Comparison of ENCODE assay signal across 27 cellular contexts in the genomic region with DNA sequence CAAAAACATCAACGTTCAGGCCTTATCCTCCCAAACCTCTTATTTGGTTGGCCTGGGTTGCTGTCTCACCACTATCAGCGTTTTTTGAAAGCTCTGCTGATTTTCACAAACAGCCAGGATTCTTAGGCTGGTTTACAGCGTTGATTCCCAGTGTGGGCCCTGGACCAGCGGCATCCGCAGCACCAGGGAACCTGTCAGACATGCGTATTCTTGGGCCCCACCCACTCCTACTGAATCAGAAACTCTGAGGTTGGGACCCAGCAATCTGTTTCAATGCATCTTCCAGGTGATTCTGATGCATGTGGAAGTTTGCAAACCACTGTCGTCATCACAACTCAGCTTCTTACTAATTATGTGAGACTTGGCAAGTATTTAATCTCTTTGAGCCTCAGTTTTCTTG.
"Had no signal": no experiment of that assay in that cellular context is flagged by ENCODE, and none has a peak within 500 bp of the region (broad histone marks: within the 10 kb centered on the region; RNA-seq: fewer than 3 reads in every experiment).

No MANE protein-coding gene starts in this region.

- H3K27me3 Mint-ChIP-seq: activated CD4-positive, alpha-beta T cell treated with anti-CD3 and anti-CD28 coated beads for 36 hours; activated CD8-positive, alpha-beta T cell treated with anti-CD3 and anti-CD28 coated beads for 36 hours; activated naive CD4-positive, alpha-beta T cell treated with anti-CD3 and anti-CD28 coated beads, Interleukin-2, amount 50 U/mL, for 24 hours; activated naive CD8-positive, alpha-beta T cell treated with anti-CD3 and anti-CD28 coated beads for 36 hours had no signal

- H3K9me3 Mint-ChIP-seq: activated CD8-positive, alpha-beta T cell treated with anti-CD3 and anti-CD28 coated beads for 36 hours; activated naive CD4-positive, alpha-beta T cell treated with anti-CD3 and anti-CD28 coated beads for 36 hours; activated naive CD4-positive, alpha-beta T cell treated with anti-CD3 and anti-CD28 coated beads, Interleukin-2, amount 50 U/mL, for 24 hours; activated naive CD8-positive, alpha-beta T cell treated with anti-CD3 and anti-CD28 coated beads for 36 hours; activated naive CD8-positive, alpha-beta T cell treated with anti-CD3 and anti-CD28 coated beads, Interleukin-2, amount 50 U/mL, for 24 hours; activated T-helper 1 cell treated with anti-CD3 and anti-CD28 coated beads, Interleukin-12 subunit alpha, Interleukin-12 subunit beta, Interleukin-2, Interleukin-4 antibody, amounts not matched to agents 30 ng/mL and 10 ng/mL and 1 ng/mL, durations not matched to agents 14 hours and 24 hours and 36 hours; activated T-helper 2 cell treated with anti-CD3 and anti-CD28 coated beads, Interferon-gamma antibody, Interleukin-2, Interleukin-4, amounts not matched to agents 10 μg/mL and 5 μg/mL and 100 μg/mL, durations not matched to agents 14 hours and 24 hours and 36 hours had no signal

- DNase-seq: activated CD4-positive, alpha-beta T cell treated with anti-CD3 and anti-CD28 coated beads for 36 hours; activated CD4-positive, alpha-beta T cell treated with anti-CD3 and anti-CD28 coated beads, Interleukin-2, amount 50 U/mL, for 1 hour; activated CD4-positive, alpha-beta T cell treated with anti-CD3 and anti-CD28 coated beads, Interleukin-2, amount 50 U/mL, for 48 hours; activated CD4-positive, CD25-positive, alpha-beta regulatory T cell; activated CD4-positive, CD25-positive, alpha-beta regulatory T cell treated with anti-CD3 and anti-CD28 coated beads, Interleukin-2, amount 50 U/mL, for 72 hours; activated CD8-positive, alpha-beta memory T cell treated with anti-CD3 and anti-CD28 coated beads for 24 hours; activated CD8-positive, alpha-beta T cell treated with anti-CD3 and anti-CD28 coated beads for 36 hours; activated effector memory CD4-positive, alpha-beta T cell treated with anti-CD3 and anti-CD28 coated beads, Interleukin-2, amount 50 U/mL, for 16 hours; activated naive CD4-positive, alpha-beta T cell treated with anti-CD3 and anti-CD28 coated beads for 36 hours; activated naive CD8-positive, alpha-beta T cell treated with anti-CD3 and anti-CD28 coated beads for 36 hours; activated naive CD8-positive, alpha-beta T cell treated with anti-CD3 and anti-CD28 coated beads, Interleukin-2, amount 50 U/mL, for 24 hours; activated T-cell treated with anti-CD3 and anti-CD28 coated beads, Interleukin-2, amount 50 U/mL, for 1 hour; activated T-cell treated with anti-CD3 and anti-CD28 coated beads, Interleukin-2, amount 50 U/mL, for 48 hours; adrenal gland; amygdala; aorta; body of pancreas; cerebellar nuclear complex; colonic mucosa; effector CD8-positive, alpha-beta T cell; foreskin fibroblast; heart left ventricle; T-helper 2 cell had no signal

- H3K36me3 Mint-ChIP-seq: activated naive CD4-positive, alpha-beta T cell treated with anti-CD3 and anti-CD28 coated beads, Interleukin-2, amount 50 U/mL, for 24 hours; activated naive CD8-positive, alpha-beta T cell treated with anti-CD3 and anti-CD28 coated beads for 36 hours had no signal

- ATAC-seq: activated CD4-positive, alpha-beta T cell treated with anti-CD3 and anti-CD28 coated beads for 36 hours; activated CD8-positive, alpha-beta T cell treated with anti-CD3 and anti-CD28 coated beads for 36 hours; activated naive CD8-positive, alpha-beta T cell treated with anti-CD3 and anti-CD28 coated beads, Interleukin-2, amount 50 U/mL, for 24 hours; body of pancreas; esophagus mucosa had no signal

- H3K4me3 Mint-ChIP-seq: activated CD4-positive, alpha-beta T cell treated with anti-CD3 and anti-CD28 coated beads for 36 hours; activated CD8-positive, alpha-beta T cell treated with anti-CD3 and anti-CD28 coated beads for 36 hours; activated naive CD4-positive, alpha-beta T cell treated with anti-CD3 and anti-CD28 coated beads for 36 hours; activated naive CD4-positive, alpha-beta T cell treated with anti-CD3 and anti-CD28 coated beads, Interleukin-2, amount 50 U/mL, for 24 hours; activated naive CD8-positive, alpha-beta T cell treated with anti-CD3 and anti-CD28 coated beads for 36 hours; activated naive CD8-positive, alpha-beta T cell treated with anti-CD3 and anti-CD28 coated beads, Interleukin-2, amount 50 U/mL, for 24 hours; activated T-helper 1 cell treated with anti-CD3 and anti-CD28 coated beads, Interleukin-12 subunit alpha, Interleukin-12 subunit beta, Interleukin-2, Interleukin-4 antibody, amounts not matched to agents 30 ng/mL and 10 ng/mL and 1 ng/mL, durations not matched to agents 14 hours and 24 hours and 36 hours had no signal

- H3K27ac Mint-ChIP-seq: activated CD4-positive, alpha-beta T cell treated with anti-CD3 and anti-CD28 coated beads for 36 hours; activated CD8-positive, alpha-beta T cell treated with anti-CD3 and anti-CD28 coated beads for 36 hours; activated naive CD4-positive, alpha-beta T cell treated with anti-CD3 and anti-CD28 coated beads for 36 hours; activated naive CD4-positive, alpha-beta T cell treated with anti-CD3 and anti-CD28 coated beads, Interleukin-2, amount 50 U/mL, for 24 hours; activated naive CD8-positive, alpha-beta T cell treated with anti-CD3 and anti-CD28 coated beads for 36 hours; activated naive CD8-positive, alpha-beta T cell treated with anti-CD3 and anti-CD28 coated beads, Interleukin-2, amount 50 U/mL, for 24 hours; activated T-helper 1 cell treated with anti-CD3 and anti-CD28 coated beads, Interleukin-12 subunit alpha, Interleukin-12 subunit beta, Interleukin-2, Interleukin-4 antibody, amounts not matched to agents 30 ng/mL and 10 ng/mL and 1 ng/mL, durations not matched to agents 14 hours and 24 hours and 36 hours had no signal
